8 cellular contexts compared by ENCODE assay signal in genomic region chr3:133821767-133822638, GRCh38. TPM values are rescaled to one million over a fixed set of nuclear protein-coding genes. Genes with fewer than 3 reads are reported as not detected.
DNase-seq lines count a peak whose midpoint lies in the region; ATAC-seq and TF ChIP-seq lines count a peak whose summit lies in the region.
"Had no signal": no experiment of that assay in that cellular context is flagged by ENCODE, and none has a peak within 500 bp of the region (broad histone marks: within the 10 kb centered on the region; RNA-seq: fewer than 3 reads in every experiment).

No MANE protein-coding gene starts in this region.

- H3K27me3 ChIP-seq in cardiac muscle cell = no peaks in the 10 kb centered on the region
- H3K27me3 ChIP-seq in stomach = no peaks in the 10 kb centered on the region
- H3K27me3 ChIP-seq in CD8-positive, alpha-beta T cell (ENCODE audit: insufficient read depth, low read length) = no peaks in the 10 kb centered on the region

- no peak overlapping the region for H3K27ac Mint-ChIP-seq in CD8-positive, alpha-beta T cell
- H3K27ac Mint-ChIP-seq: memory B cell had no signal

- WGBS in stomach, 5 donors = 82 to 92% (median 83%) methylated on average over 5 to 8 of the region's 8 CpGs

- CTCF ChIA-PET in HEK293 (lab: Yijun Ruan, JAX) = interaction anchor here (0.7 to 5.8 kb wide), 3 partner anchors 73 to 390 kb away, joined by 4 to 45 read pairs (median 12); no protein-coding TSS in a partner anchor
- CTCF ChIA-PET in CD8-positive, alpha-beta T cell (lab: Charles Lee) = no interaction called here

- no peaks in the 10 kb centered on the region for H3K9me3 Mint-ChIP-seq in CD8-positive, alpha-beta T cell
- H3K9me3 Mint-ChIP-seq: memory B cell had no signal

- no peaks in the 10 kb centered on the region for H3K4me1 ChIP-seq in HEK293 (ENCODE audit: control insufficient read depth, insufficient read depth, low read length)
- no peaks in the 10 kb centered on the region for H3K4me1 ChIP-seq in cardiac muscle cell (ENCODE audit: low read depth)
- peaks cover 0 to 9% (median 4%) of the 10 kb centered on the region in 4 donors for H3K4me1 ChIP-seq in stomach
- no peaks in the 10 kb centered on the region for H3K4me1 ChIP-seq in CD8-positive, alpha-beta T cell (ENCODE audit: insufficient read depth, low read length)

- no peak overlapping the region for H3K4me3 ChIP-seq in HEK293 (ENCODE audit: low read depth, low read length)
- H3K4me3 ChIP-seq in cardiac muscle cell = no peak overlapping the region
- no peak overlapping the region for H3K4me3 ChIP-seq in stomach
- H3K4me3 ChIP-seq in CD8-positive, alpha-beta T cell (ENCODE audit: low read depth, low read length) = no peak overlapping the region

- no peak for TF ChIP-seq POLR2A in stomach (IDR thresholded peaks at IDR 0.05)

- no peak for TF ChIP-seq EP300 in stomach (IDR thresholded peaks at IDR 0.05)

- no peak for ATAC-seq in CD8-positive, alpha-beta T cell
- ATAC-seq in GM18519 (IDR thresholded peaks at IDR 0.05; ENCODE audit: low FRiP score, unreplicated experiment) (no peak), GM21825 (IDR thresholded peaks at IDR 0.05; ENCODE audit: unreplicated experiment) (no peak)

- H3K27ac ChIP-seq in HEK293 (ENCODE audit: extremely low read depth, low read depth, low read length) (no peak overlapping the region), cardiac muscle cell (no peak overlapping the region), stomach (no peak overlapping the region)
- H3K27ac ChIP-seq in CD8-positive, alpha-beta T cell (ENCODE audit: low read depth, low read length) = no peak overlapping the region

- H3K4me3 Mint-ChIP-seq in CD8-positive, alpha-beta T cell = no peak overlapping the region
- H3K4me3 Mint-ChIP-seq: memory B cell had no signal

- TF ChIP-seq CTCF in HEK293 (tag by site-specific recombination; IDR thresholded peaks at IDR 0.05) (no peak), cardiac muscle cell (IDR thresholded peaks at IDR 0.05; ENCODE audit: low read depth, low read length) (no peak), stomach (IDR thresholded peaks at IDR 0.05) (peak in 1 of 7 experiments; percentile 21)
- no peak for TF ChIP-seq CTCF in CD8-positive, alpha-beta T cell (IDR thresholded peaks at IDR 0.05)

- H3K36me3 ChIP-seq in HEK293 (ENCODE audit: control insufficient read depth in 2 of 2, insufficient read depth in 1 of 2, low read length in 2 of 2) (peaks cover 13 to 88% of the 10 kb centered on the region in 2 experiments; a peak in 2 of 3 replicates), cardiac muscle cell (peaks cover 27% of the 10 kb centered on the region), stomach (peaks cover 17 to 86% (median 82%) of the 10 kb centered on the region in 4 donors)
- H3K36me3 ChIP-seq in CD8-positive, alpha-beta T cell (ENCODE audit: insufficient read depth, low read length) = peaks cover 38% of the 10 kb centered on the region

- H3K9me3 ChIP-seq in HEK293 (ENCODE audit: control insufficient read depth, insufficient read depth, low read depth, low read length) (no peaks in the 10 kb centered on the region), cardiac muscle cell (ENCODE audit: low read depth) (no peaks in the 10 kb centered on the region), stomach (no peaks in the 10 kb centered on the region)
- H3K9me3 ChIP-seq in CD8-positive, alpha-beta T cell (ENCODE audit: low read length) = no peaks in the 10 kb centered on the region

- DNase-seq in SHP77 (lab: John Stamatoyannopoulos, UW) = peak; percentile 77 to 82
- DNase-seq in cardiac muscle cell (ENCODE audit: low read depth in 1 of 2, low spot score in 1 of 2) = peak; percentile 39 to 70
- peak; percentile 88 for DNase-seq in stomach
- no peak for DNase-seq in CD8-positive, alpha-beta T cell

- POLR2A ChIA-PET in HEK293 (lab: Yijun Ruan, JAX) = no interaction called here
- POLR2A ChIA-PET in CD8-positive, alpha-beta T cell (lab: Charles Lee) = no interaction called here

- H3K4me1 Mint-ChIP-seq in CD8-positive, alpha-beta T cell (ENCODE audit: low read depth) = peaks cover 5% of the 10 kb centered on the region

- peaks cover 83% of the 10 kb centered on the region for H3K36me3 Mint-ChIP-seq in CD8-positive, alpha-beta T cell

- no peaks in the 10 kb centered on the region for H3K27me3 Mint-ChIP-seq in CD8-positive, alpha-beta T cell (ENCODE audit: low read depth)
- H3K27me3 Mint-ChIP-seq: memory B cell had no signal

- intact Hi-C loops in stomach (cut with DNase I; ENCODE audit: low total_unique reads) = loop anchor here (5.0 kb wide), 1 partner anchor 105 kb away; no protein-coding TSS in a partner anchor
- intact Hi-C loops in CD8-positive, alpha-beta T cell (cut with DNase I, micrococcal nuclease) = no loop called here

TF ChIP-seq in HEK293, 187 proteins besides CTCF, POLR2A, EP300 and RAD21:
- TF ChIP-seq ZNF214 (tag by site-specific recombination; IDR thresholded peaks at IDR 0.05; ENCODE audit: borderline replicate concordance) = no peak
- TF ChIP-seq ZNF433 (tag by site-specific recombination; IDR thresholded peaks at IDR 0.05; ENCODE audit: low read depth) = no peak
- TF ChIP-seq ZNF785 (tag by site-specific recombination; IDR thresholded peaks at IDR 0.05) = no peak
- TF ChIP-seq YY1 (tag by site-specific recombination; IDR thresholded peaks at IDR 0.05) = no peak
- 0 out of 2 replicates have a peak, but pooled peaks have one; percentile 49 for TF ChIP-seq OSR2 (tag by site-specific recombination; IDR thresholded peaks at IDR 0.05)
- TF ChIP-seq, protein P1, sequence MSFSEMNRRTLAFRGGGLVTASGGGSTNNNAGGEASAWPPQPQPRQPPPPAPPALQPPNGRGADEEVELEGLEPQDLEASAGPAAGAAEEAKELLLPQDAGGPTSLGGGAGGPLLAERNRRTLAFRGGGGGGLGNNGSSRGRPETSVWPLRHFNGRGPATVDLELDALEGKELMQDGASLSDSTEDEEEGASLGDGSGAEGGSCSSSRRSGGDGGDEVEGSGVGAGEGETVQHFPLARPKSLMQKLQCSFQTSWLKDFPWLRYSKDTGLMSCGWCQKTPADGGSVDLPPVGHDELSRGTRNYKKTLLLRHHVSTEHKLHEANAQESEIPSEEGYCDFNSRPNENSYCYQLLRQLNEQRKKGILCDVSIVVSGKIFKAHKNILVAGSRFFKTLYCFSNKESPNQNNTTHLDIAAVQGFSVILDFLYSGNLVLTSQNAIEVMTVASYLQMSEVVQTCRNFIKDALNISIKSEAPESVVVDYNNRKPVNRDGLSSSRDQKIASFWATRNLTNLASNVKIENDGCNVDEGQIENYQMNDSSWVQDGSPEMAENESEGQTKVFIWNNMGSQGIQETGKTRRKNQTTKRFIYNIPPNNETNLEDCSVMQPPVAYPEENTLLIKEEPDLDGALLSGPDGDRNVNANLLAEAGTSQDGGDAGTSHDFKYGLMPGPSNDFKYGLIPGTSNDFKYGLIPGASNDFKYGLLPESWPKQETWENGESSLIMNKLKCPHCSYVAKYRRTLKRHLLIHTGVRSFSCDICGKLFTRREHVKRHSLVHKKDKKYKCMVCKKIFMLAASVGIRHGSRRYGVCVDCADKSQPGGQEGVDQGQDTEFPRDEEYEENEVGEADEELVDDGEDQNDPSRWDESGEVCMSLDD (tag by site-specific recombination; IDR thresholded peaks at IDR 0.05) = no peak
- TF ChIP-seq ZNF549 (tag by site-specific recombination; IDR thresholded peaks at IDR 0.05) = no peak
- TF ChIP-seq ZNF157 (tag by site-specific recombination; IDR thresholded peaks at IDR 0.05) = no peak
- no peak for TF ChIP-seq ZNF155 (tag by site-specific recombination; IDR thresholded peaks at IDR 0.05)
- TF ChIP-seq, protein P2, sequence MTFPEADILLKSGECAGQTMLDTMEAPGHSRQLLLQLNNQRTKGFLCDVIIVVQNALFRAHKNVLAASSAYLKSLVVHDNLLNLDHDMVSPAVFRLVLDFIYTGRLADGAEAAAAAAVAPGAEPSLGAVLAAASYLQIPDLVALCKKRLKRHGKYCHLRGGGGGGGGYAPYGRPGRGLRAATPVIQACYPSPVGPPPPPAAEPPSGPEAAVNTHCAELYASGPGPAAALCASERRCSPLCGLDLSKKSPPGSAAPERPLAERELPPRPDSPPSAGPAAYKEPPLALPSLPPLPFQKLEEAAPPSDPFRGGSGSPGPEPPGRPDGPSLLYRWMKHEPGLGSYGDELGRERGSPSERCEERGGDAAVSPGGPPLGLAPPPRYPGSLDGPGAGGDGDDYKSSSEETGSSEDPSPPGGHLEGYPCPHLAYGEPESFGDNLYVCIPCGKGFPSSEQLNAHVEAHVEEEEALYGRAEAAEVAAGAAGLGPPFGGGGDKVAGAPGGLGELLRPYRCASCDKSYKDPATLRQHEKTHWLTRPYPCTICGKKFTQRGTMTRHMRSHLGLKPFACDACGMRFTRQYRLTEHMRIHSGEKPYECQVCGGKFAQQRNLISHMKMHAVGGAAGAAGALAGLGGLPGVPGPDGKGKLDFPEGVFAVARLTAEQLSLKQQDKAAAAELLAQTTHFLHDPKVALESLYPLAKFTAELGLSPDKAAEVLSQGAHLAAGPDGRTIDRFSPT (tag by site-specific recombination; IDR thresholded peaks at IDR 0.05) = peak; percentile 42; the same call in 1 of the 2 replicates
- TF ChIP-seq KLF8 (tag by site-specific recombination; IDR thresholded peaks at IDR 0.05) = no peak
- TF ChIP-seq, protein P3, sequence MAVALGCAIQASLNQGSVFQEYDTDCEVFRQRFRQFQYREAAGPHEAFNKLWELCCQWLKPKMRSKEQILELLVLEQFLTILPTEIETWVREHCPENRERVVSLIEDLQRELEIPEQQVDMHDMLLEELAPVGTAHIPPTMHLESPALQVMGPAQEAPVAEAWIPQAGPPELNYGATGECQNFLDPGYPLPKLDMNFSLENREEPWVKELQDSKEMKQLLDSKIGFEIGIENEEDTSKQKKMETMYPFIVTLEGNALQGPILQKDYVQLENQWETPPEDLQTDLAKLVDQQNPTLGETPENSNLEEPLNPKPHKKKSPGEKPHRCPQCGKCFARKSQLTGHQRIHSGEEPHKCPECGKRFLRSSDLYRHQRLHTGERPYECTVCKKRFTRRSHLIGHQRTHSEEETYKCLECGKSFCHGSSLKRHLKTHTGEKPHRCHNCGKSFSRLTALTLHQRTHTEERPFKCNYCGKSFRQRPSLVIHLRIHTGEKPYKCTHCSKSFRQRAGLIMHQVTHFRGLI (tag by site-specific recombination; IDR thresholded peaks at IDR 0.05) = no peak

RNA-seq across cellular contexts. Expression of gene SRPRB, which starts 16.4 kb away (rescaled TPM):
- 19.0 and 29.2 TPM in 2 replicates for total RNA-seq in cardiac muscle cell
- 30.6 and 40.9 TPM in 2 replicates for polyA plus RNA-seq in cardiac muscle cell
- total RNA-seq in stomach = 10 to 100 TPM in 2 of 5 donors, 1 to 10 TPM in 3; 5.3 to 54.9 (median 9.3) TPM
- polyA plus RNA-seq in stomach = 10 to 100 TPM; 16.0 to 28.0 (median 20.4) TPM
- 10 to 100 TPM; 25.7 to 30.1 TPM for total RNA-seq in CD8-positive, alpha-beta T cell

Comparison
In these comparisons a context has a peak if more than half of its experiments do, and no peak if none do; other contexts are left out.
1. DNase-seq: peak in SHP77 (2 of 2), cardiac muscle cell (2 of 2) and stomach (single experiment); none in CD8-positive, alpha-beta T cell (0 of 7).